In the genomic region with DNA sequence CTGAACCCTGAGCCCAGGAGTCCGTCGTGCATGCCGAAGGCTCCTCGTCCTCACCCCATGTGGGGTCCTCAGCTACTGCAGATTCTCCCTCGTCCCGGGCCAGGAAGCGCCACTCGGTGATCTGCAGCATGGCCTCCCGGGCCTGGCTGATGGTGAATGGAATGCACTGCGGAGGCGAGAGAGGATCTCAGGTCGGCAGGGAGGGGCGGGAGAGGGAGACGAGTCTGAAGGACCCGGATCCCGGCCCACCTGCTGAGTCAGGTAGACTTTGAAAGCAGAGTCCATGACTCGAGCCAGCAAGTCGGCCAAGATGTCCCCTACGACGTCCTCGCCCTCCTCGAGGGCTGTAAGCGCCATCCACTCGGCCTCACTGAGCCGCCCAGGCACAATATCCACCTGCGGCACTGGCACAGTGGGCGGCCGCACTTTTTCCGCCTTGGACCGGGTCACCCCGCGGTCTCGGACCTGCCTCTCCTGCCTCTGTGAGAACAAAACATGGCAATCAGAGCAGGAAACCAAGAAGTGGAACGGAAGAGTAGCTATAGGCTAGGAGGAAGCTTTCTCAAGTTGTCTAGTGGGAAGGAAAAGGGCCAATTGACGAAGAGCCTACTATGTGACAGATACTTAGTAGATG, we compare ENCODE assay signal across 1 cellular context.
TF ChIP-seq lines count a peak whose summit lies in the region.

No MANE protein-coding gene starts in this region.

TF ChIP-seq in liver, 16 proteins besides CTCF, POLR2A, EP300 and RAD21 (continued from another document):
- TF ChIP-seq, protein P1, sequence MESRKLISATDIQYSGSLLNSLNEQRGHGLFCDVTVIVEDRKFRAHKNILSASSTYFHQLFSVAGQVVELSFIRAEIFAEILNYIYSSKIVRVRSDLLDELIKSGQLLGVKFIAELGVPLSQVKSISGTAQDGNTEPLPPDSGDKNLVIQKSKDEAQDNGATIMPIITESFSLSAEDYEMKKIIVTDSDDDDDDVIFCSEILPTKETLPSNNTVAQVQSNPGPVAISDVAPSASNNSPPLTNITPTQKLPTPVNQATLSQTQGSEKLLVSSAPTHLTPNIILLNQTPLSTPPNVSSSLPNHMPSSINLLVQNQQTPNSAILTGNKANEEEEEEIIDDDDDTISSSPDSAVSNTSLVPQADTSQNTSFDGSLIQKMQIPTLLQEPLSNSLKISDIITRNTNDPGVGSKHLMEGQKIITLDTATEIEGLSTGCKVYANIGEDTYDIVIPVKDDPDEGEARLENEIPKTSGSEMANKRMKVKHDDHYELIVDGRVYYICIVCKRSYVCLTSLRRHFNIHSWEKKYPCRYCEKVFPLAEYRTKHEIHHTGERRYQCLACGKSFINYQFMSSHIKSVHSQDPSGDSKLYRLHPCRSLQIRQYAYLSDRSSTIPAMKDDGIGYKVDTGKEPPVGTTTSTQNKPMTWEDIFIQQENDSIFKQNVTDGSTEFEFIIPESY (IDR thresholded peaks at IDR 0.05) = no peak
- TF ChIP-seq FOXA2 (IDR thresholded peaks at IDR 0.05) (no peak), RXRA (IDR thresholded peaks at IDR 0.05) (no peak), NR2F2 (IDR thresholded peaks at IDR 0.05) (no peak), YY1 (IDR thresholded peaks at IDR 0.05) (no peak), HNF4A (conservative IDR thresholded peaks at IDR 0.05) (no peak), FOXA1 (IDR thresholded peaks at IDR 0.05) (no peak), JUND (IDR thresholded peaks at IDR 0.05) (no peak), GABPA (IDR thresholded peaks at IDR 0.05 in 1 of 2, conservative IDR thresholded peaks at IDR 0.05 in 1 of 2) (no peak), HNF4G (IDR thresholded peaks at IDR 0.05) (no peak), EGR1 (IDR thresholded peaks at IDR 0.05; ENCODE audit: low read depth in 2 of 2) (no peak), TAF1 (conservative IDR thresholded peaks at IDR 0.05) (no peak)
- TF ChIP-seq, protein P2, sequence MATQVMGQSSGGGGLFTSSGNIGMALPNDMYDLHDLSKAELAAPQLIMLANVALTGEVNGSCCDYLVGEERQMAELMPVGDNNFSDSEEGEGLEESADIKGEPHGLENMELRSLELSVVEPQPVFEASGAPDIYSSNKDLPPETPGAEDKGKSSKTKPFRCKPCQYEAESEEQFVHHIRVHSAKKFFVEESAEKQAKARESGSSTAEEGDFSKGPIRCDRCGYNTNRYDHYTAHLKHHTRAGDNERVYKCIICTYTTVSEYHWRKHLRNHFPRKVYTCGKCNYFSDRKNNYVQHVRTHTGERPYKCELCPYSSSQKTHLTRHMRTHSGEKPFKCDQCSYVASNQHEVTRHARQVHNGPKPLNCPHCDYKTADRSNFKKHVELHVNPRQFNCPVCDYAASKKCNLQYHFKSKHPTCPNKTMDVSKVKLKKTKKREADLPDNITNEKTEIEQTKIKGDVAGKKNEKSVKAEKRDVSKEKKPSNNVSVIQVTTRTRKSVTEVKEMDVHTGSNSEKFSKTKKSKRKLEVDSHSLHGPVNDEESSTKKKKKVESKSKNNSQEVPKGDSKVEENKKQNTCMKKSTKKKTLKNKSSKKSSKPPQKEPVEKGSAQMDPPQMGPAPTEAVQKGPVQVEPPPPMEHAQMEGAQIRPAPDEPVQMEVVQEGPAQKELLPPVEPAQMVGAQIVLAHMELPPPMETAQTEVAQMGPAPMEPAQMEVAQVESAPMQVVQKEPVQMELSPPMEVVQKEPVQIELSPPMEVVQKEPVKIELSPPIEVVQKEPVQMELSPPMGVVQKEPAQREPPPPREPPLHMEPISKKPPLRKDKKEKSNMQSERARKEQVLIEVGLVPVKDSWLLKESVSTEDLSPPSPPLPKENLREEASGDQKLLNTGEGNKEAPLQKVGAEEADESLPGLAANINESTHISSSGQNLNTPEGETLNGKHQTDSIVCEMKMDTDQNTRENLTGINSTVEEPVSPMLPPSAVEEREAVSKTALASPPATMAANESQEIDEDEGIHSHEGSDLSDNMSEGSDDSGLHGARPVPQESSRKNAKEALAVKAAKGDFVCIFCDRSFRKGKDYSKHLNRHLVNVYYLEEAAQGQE (IDR thresholded peaks at IDR 0.05) = no peak
- TF ChIP-seq, protein P3, sequence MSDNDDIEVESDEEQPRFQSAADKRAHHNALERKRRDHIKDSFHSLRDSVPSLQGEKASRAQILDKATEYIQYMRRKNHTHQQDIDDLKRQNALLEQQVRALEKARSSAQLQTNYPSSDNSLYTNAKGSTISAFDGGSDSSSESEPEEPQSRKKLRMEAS (IDR thresholded peaks at IDR 0.05) = no peak
